In genomic region chr1:29513357-29513756, GRCh38 we compare ENCODE assay signal across 9 cellular contexts.
DNase-seq lines count a peak whose midpoint lies in the region; ATAC-seq and TF ChIP-seq lines count a peak whose summit lies in the region.
"Had no signal": no experiment of that assay in that cellular context is flagged by ENCODE, and none has a peak within 500 bp of the region (broad histone marks: within the 10 kb centered on the region; RNA-seq: fewer than 3 reads in every experiment).

No MANE protein-coding gene starts in this region.

- H3F3A ChIP-seq in GM23338 (replicated peaks; ENCODE audit: low read depth): no peaks in the 10 kb centered on the region

- no TSS peak for BruUV-seq in Calu3 (replicated peaks; lab: Mats Ljungman, UMichigan)

- H3K9me2 ChIP-seq in GM23338 (ENCODE audit: insufficient read depth): no peaks in the 10 kb centered on the region

- peaks cover 86% of the 10 kb centered on the region for H3K27me3 Mint-ChIP-seq in Calu3 (ENCODE audit: unreplicated experiment)
- H3K27me3 Mint-ChIP-seq in GM23338 (ENCODE audit: insufficient read depth, low read depth, poor library complexity): peaks cover 2% of the 10 kb centered on the region
- H3K27me3 Mint-ChIP-seq in endodermal cell (ENCODE audit: insufficient read depth): peaks cover 24% of the 10 kb centered on the region

- peak; percentile 32 for TF ChIP-seq CTCF in Calu3 (IDR thresholded peaks at IDR 0.05; ENCODE audit: unreplicated experiment)
- TF ChIP-seq CTCF in GM23338 (conservative IDR thresholded peaks at IDR 0.05; ENCODE audit: low read depth in 2 of 2): peak; percentile 65 to 92
- TF ChIP-seq CTCF in endodermal cell (conservative IDR thresholded peaks at IDR 0.05): peak; percentile 80
- no peak for TF ChIP-seq CTCF in mucosa of descending colon (IDR thresholded peaks at IDR 0.05)
- no peak for TF ChIP-seq CTCF in thyroid gland (IDR thresholded peaks at IDR 0.05)

- H3K36me3 Mint-ChIP-seq in Calu3 (ENCODE audit: insufficient read depth, unreplicated experiment): no peaks in the 10 kb centered on the region
- no peaks in the 10 kb centered on the region; the same call in 2 of the 3 replicates for H3K36me3 Mint-ChIP-seq in GM23338 (ENCODE audit: low read depth)
- H3K36me3 Mint-ChIP-seq in endodermal cell (ENCODE audit: low read depth): no peaks in the 10 kb centered on the region
- H3K36me3 Mint-ChIP-seq: mesothelial cell of epicardium had no signal

- H3K4me1 ChIP-seq in GM23338 (ENCODE audit: insufficient read depth) (no peaks in the 10 kb centered on the region), endodermal cell (ENCODE audit: control insufficient read depth, insufficient read depth, low read length) (no peaks in the 10 kb centered on the region), mucosa of descending colon (ENCODE audit: low read depth) (no peaks in the 10 kb centered on the region), thyroid gland (no peaks in the 10 kb centered on the region)

- H3K27ac Mint-ChIP-seq in Calu3 (ENCODE audit: unreplicated experiment) (no peak overlapping the region), GM23338 (no peak overlapping the region), endodermal cell (no peak overlapping the region)
- H3K27ac Mint-ChIP-seq: mesothelial cell of epicardium had no signal

- peak; percentile 98 for ATAC-seq in GM23338
- ATAC-seq in mucosa of descending colon: peak; percentile 54
- no peak for ATAC-seq in GM21786 (IDR thresholded peaks at IDR 0.05; ENCODE audit: unreplicated experiment)

- H3K79me2 ChIP-seq in GM23338 (replicated peaks; ENCODE audit: insufficient read depth): no peaks in the 10 kb centered on the region

- no peak for TF ChIP-seq POLR2A in thyroid gland (IDR thresholded peaks at IDR 0.05)

- H3K4me3 Mint-ChIP-seq in Calu3 (ENCODE audit: low read depth, unreplicated experiment) (no peak overlapping the region), GM23338 (no peak overlapping the region), endodermal cell (no peak overlapping the region)
- H3K4me3 Mint-ChIP-seq: mesothelial cell of epicardium had no signal

- H3K4me3 ChIP-seq in GM23338 (no peak overlapping the region), endodermal cell (ENCODE audit: low read length) (no peak overlapping the region), mucosa of descending colon (no peak overlapping the region), thyroid gland (replicated peaks in 1 of 3) (no peak overlapping the region)

- 84 to 100% methylated on average over 2 to 5 of the region's 5 CpGs for WGBS in endodermal cell (ENCODE audit: insufficient coverage in 1 of 2, insufficient read length in 1 of 2), 2 experiments
- WGBS in thyroid gland, 2 donors: 56 to 69% methylated on average over 5 of the region's 5 CpGs

- peak; percentile 72 for DNase-seq in Calu3
- DNase-seq in GM23338 (ENCODE audit: low spot score): peak; percentile 80
- DNase-seq in NCI-H82 (lab: John Stamatoyannopoulos, UW): peak; percentile 96
- peak; percentile 90 for DNase-seq in endodermal cell
- peak in 1 of 3 donors; percentile 9 for DNase-seq in mucosa of descending colon
- DNase-seq in DMS79 treated with DMSO at 0.1 percent for 48 hours (lab: John Stamatoyannopoulos, UW): no peak
- no peak for DNase-seq in thyroid gland

- H3K27me3 ChIP-seq in GM23338 (ENCODE audit: insufficient read depth) (no peaks in the 10 kb centered on the region), endodermal cell (ENCODE audit: control insufficient read depth, insufficient read depth, low read length, poor library complexity, severe bottlenecking) (peaks cover 6% of the 10 kb centered on the region), thyroid gland (no peaks in the 10 kb centered on the region)

- H3K9ac ChIP-seq in endodermal cell (ENCODE audit: extremely low read depth, low read length, poor library complexity, severe bottlenecking): no peak overlapping the region

- no peaks in the 10 kb centered on the region for H3K9me3 Mint-ChIP-seq in Calu3 (ENCODE audit: low read depth, unreplicated experiment)
- peaks cover 3% of the 10 kb centered on the region; the same call in 2 of the 3 replicates for H3K9me3 Mint-ChIP-seq in GM23338
- H3K9me3 Mint-ChIP-seq in endodermal cell: no peaks in the 10 kb centered on the region

- H2AFZ ChIP-seq in GM23338: no peak overlapping the region

- H3K9me3 ChIP-seq in endodermal cell (ENCODE audit: control insufficient read depth, low read length): no peaks in the 10 kb centered on the region
- no peaks in the 10 kb centered on the region for H3K9me3 ChIP-seq in mucosa of descending colon
- no peaks in the 10 kb centered on the region for H3K9me3 ChIP-seq in thyroid gland

- H3K27ac ChIP-seq in GM23338 (ENCODE audit: low read depth) (no peak overlapping the region), endodermal cell (ENCODE audit: low read depth, low read length) (no peak overlapping the region), thyroid gland (no peak overlapping the region)

- no peak overlapping the region for H3K4me2 ChIP-seq in GM23338

- H3K4me1 Mint-ChIP-seq in Calu3 (ENCODE audit: low read depth, unreplicated experiment) (no peaks in the 10 kb centered on the region), GM23338 (no peaks in the 10 kb centered on the region), endodermal cell (peaks cover 4% of the 10 kb centered on the region)
- H3K4me1 Mint-ChIP-seq: mesothelial cell of epicardium had no signal

- intact Hi-C loops in Calu3 (cut with micrococcal nuclease; ENCODE audit: unreplicated experiment): loop anchor here (2.0 to 10.0 kb wide), 4 partner anchors 191 to 591 kb away; no protein-coding TSS in a partner anchor
- intact Hi-C loops in mucosa of descending colon (cut with DNase I, micrococcal nuclease): no loop called here
- intact Hi-C loops in thyroid gland (cut with DNase I): no loop called here

- H3K36me3 ChIP-seq in GM23338 (ENCODE audit: insufficient read depth): no peaks in the 10 kb centered on the region
- no peaks in the 10 kb centered on the region for H3K36me3 ChIP-seq in endodermal cell (ENCODE audit: control insufficient read depth, insufficient read depth, low read length)
- H3K36me3 ChIP-seq in mucosa of descending colon (ENCODE audit: low read depth): no peaks in the 10 kb centered on the region
- no peaks in the 10 kb centered on the region for H3K36me3 ChIP-seq in thyroid gland

- H4K20me1 ChIP-seq in GM23338 (replicated peaks; ENCODE audit: insufficient read depth): no peaks in the 10 kb centered on the region

- CTCF ChIA-PET in Calu3 (lab: Charles Lee): no interaction called here

TF ChIP-seq in GM23338, 12 proteins besides CTCF, POLR2A, EP300 and RAD21 (continues in another document):
- TF ChIP-seq EZH2phosphoT487 (IDR thresholded peaks at IDR 0.05; ENCODE audit: unreplicated experiment) (no peak), CREB1 (CRISPR knock-in tag; IDR thresholded peaks at IDR 0.05; ENCODE audit: low read depth) (no peak), NANOG (IDR thresholded peaks at IDR 0.05; ENCODE audit: borderline replicate concordance) (no peak), EZH2 (IDR thresholded peaks at IDR 0.05; ENCODE audit: low read depth, unreplicated experiment) (no peak), ZNF114 (CRISPR knock-in tag; IDR thresholded peaks at IDR 0.05) (no peak), POLR2AphosphoS5 (IDR thresholded peaks at IDR 0.05; ENCODE audit: low read depth) (no peak), REST (IDR thresholded peaks at IDR 0.05; ENCODE audit: unreplicated experiment) (no peak), ZNF331 (CRISPR knock-in tag; IDR thresholded peaks at IDR 0.05; ENCODE audit: low read depth) (no peak)

Comparison
In these comparisons a context has a peak if more than half of its experiments do, and no peak if none do; other contexts are left out.
1. DNase-seq: peak in Calu3 (single experiment), GM23338 (single experiment), NCI-H82 (single experiment) and endodermal cell (single experiment); none in DMS79 treated with DMSO at 0.1 percent for 48 hours (single experiment) and thyroid gland (0 of 2).
2. CTCF ChIP-seq: peak in Calu3 (single experiment), GM23338 (2 of 2) and endodermal cell (single experiment); none in mucosa of descending colon (single experiment) and thyroid gland (0 of 6).